Comparison of ENCODE assay signal across 1 cellular context in the genomic region with DNA sequence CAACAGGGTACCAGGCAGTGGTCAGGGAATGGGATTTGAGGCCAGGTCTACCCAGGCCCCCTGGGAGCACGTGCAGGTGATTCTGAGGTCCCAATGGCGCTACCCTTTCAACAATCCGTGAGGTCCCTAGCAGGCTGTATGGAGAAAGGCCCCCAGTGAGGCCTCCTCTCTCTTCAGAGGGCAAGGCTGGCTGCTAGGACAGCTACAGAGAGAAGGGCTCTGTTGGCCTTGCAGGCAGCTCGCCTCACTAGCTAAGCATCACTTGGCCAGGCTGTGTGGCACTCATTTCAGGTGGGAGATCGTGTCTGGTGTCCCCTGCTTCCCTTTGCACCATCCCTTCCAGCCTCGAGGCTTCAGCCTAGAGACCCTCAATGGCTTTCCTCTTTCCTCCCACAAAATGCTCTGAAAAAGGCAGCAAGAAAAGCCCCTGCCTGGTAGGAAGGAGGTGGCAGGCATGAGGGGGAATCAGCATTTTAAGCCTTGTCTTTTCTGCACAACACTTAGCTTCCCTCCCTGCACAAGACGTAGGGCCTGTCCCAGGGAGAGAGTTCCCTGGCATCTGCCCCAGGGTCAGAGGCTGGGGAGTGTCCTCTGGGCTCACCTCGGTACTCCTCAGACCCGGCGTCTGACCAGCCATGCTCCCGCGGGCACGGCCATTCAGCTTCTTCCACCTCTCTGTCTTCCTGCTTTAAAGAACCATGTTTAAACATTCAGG.
TF ChIP-seq lines count a peak whose summit lies in the region.

No MANE protein-coding gene starts in this region.

TF ChIP-seq in H1, 55 proteins besides CTCF, POLR2A, EP300 and RAD21 (continued from another document):
- TF ChIP-seq RFX5 (IDR thresholded peaks at IDR 0.05; ENCODE audit: borderline replicate concordance, low read depth, low read length) (no peak), FOSL1 (IDR thresholded peaks at IDR 0.05; ENCODE audit: insufficient read depth, low read depth, low read length) (no peak), NANOG (IDR thresholded peaks at IDR 0.05; ENCODE audit: insufficient read depth, low read depth, low read length, poor library complexity, severe bottlenecking) (no peak)
- TF ChIP-seq, protein P1, sequence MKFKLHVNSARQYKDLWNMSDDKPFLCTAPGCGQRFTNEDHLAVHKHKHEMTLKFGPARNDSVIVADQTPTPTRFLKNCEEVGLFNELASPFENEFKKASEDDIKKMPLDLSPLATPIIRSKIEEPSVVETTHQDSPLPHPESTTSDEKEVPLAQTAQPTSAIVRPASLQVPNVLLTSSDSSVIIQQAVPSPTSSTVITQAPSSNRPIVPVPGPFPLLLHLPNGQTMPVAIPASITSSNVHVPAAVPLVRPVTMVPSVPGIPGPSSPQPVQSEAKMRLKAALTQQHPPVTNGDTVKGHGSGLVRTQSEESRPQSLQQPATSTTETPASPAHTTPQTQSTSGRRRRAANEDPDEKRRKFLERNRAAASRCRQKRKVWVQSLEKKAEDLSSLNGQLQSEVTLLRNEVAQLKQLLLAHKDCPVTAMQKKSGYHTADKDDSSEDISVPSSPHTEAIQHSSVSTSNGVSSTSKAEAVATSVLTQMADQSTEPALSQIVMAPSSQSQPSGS (IDR thresholded peaks at IDR 0.05; ENCODE audit: low read length): no peak
- TF ChIP-seq, protein P2, sequence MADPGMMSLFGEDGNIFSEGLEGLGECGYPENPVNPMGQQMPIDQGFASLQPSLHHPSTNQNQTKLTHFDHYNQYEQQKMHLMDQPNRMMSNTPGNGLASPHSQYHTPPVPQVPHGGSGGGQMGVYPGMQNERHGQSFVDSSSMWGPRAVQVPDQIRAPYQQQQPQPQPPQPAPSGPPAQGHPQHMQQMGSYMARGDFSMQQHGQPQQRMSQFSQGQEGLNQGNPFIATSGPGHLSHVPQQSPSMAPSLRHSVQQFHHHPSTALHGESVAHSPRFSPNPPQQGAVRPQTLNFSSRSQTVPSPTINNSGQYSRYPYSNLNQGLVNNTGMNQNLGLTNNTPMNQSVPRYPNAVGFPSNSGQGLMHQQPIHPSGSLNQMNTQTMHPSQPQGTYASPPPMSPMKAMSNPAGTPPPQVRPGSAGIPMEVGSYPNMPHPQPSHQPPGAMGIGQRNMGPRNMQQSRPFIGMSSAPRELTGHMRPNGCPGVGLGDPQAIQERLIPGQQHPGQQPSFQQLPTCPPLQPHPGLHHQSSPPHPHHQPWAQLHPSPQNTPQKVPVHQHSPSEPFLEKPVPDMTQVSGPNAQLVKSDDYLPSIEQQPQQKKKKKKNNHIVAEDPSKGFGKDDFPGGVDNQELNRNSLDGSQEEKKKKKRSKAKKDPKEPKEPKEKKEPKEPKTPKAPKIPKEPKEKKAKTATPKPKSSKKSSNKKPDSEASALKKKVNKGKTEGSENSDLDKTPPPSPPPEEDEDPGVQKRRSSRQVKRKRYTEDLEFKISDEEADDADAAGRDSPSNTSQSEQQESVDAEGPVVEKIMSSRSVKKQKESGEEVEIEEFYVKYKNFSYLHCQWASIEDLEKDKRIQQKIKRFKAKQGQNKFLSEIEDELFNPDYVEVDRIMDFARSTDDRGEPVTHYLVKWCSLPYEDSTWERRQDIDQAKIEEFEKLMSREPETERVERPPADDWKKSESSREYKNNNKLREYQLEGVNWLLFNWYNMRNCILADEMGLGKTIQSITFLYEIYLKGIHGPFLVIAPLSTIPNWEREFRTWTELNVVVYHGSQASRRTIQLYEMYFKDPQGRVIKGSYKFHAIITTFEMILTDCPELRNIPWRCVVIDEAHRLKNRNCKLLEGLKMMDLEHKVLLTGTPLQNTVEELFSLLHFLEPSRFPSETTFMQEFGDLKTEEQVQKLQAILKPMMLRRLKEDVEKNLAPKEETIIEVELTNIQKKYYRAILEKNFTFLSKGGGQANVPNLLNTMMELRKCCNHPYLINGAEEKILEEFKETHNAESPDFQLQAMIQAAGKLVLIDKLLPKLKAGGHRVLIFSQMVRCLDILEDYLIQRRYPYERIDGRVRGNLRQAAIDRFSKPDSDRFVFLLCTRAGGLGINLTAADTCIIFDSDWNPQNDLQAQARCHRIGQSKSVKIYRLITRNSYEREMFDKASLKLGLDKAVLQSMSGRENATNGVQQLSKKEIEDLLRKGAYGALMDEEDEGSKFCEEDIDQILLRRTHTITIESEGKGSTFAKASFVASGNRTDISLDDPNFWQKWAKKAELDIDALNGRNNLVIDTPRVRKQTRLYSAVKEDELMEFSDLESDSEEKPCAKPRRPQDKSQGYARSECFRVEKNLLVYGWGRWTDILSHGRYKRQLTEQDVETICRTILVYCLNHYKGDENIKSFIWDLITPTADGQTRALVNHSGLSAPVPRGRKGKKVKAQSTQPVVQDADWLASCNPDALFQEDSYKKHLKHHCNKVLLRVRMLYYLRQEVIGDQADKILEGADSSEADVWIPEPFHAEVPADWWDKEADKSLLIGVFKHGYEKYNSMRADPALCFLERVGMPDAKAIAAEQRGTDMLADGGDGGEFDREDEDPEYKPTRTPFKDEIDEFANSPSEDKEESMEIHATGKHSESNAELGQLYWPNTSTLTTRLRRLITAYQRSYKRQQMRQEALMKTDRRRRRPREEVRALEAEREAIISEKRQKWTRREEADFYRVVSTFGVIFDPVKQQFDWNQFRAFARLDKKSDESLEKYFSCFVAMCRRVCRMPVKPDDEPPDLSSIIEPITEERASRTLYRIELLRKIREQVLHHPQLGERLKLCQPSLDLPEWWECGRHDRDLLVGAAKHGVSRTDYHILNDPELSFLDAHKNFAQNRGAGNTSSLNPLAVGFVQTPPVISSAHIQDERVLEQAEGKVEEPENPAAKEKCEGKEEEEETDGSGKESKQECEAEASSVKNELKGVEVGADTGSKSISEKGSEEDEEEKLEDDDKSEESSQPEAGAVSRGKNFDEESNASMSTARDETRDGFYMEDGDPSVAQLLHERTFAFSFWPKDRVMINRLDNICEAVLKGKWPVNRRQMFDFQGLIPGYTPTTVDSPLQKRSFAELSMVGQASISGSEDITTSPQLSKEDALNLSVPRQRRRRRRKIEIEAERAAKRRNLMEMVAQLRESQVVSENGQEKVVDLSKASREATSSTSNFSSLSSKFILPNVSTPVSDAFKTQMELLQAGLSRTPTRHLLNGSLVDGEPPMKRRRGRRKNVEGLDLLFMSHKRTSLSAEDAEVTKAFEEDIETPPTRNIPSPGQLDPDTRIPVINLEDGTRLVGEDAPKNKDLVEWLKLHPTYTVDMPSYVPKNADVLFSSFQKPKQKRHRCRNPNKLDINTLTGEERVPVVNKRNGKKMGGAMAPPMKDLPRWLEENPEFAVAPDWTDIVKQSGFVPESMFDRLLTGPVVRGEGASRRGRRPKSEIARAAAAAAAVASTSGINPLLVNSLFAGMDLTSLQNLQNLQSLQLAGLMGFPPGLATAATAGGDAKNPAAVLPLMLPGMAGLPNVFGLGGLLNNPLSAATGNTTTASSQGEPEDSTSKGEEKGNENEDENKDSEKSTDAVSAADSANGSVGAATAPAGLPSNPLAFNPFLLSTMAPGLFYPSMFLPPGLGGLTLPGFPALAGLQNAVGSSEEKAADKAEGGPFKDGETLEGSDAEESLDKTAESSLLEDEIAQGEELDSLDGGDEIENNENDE (IDR thresholded peaks at IDR 0.05; ENCODE audit: insufficient replicate concordance, low read length): no peak
TF ChIP-seq in H1: peak in this region for 0.
